ENCODE assay signal across 7 cellular contexts in the genomic region with DNA sequence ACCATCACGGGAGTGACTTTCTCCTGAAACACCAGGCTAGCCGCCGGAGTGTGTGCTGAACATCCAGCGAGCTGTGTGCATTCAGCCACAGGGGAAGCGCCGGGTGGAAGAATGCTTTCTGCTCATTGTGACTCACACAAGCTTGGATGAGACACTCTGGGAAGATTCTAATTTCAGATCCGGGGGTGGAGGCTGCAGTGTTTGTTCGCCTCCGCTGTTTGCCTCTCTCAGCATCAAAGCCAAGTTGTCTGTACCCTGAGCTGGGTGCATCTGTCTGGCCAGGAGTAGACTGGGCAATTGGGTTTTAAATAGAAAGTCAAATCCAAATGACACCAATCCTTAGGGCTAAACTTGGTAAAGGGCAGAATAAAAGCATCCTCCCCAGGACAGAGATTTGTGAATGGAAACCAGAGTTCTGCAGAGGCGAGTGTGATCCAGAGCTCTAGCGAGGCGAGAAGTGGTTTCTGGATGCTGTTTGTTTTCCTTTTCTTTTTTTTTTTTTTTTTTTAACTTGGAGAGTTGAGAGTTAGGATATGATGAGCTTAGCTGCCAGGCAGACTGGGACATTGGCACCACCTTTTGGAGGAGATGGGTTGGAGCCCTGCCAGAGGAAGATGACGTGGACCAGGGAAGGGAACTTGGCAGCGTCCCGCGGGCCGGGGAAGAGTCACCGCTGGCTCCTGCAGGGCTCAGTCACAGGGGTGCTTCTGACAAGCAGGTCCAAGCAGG.
A peak's percentile ranks its signal among the peaks of the same experiment; 100 is the strongest.
DNase-seq lines count a peak whose midpoint lies in the region; ATAC-seq, FAIRE-seq and TF ChIP-seq lines count a peak whose summit lies in the region.

No MANE protein-coding gene starts in this region.

- peak overlapping the region; percentile 35 for H3K4me3 ChIP-seq in astrocyte (ENCODE audit: insufficient read depth, low read depth, low read length)
- H3K4me3 ChIP-seq in tibial artery: peak overlapping the region in 1 of 2 donors; percentile 12

- H4K20me1 ChIP-seq in astrocyte (ENCODE audit: insufficient read depth, low read length): no peaks in the 10 kb centered on the region

- H3K9me3 ChIP-seq in astrocyte (ENCODE audit: insufficient read depth, low read depth, low read length) (no peaks in the 10 kb centered on the region), tibial artery (no peaks in the 10 kb centered on the region)

- intact Hi-C loops in tibial artery (cut with DNase I; ENCODE audit: low total_unique reads): no loop called here

- no peaks in the 10 kb centered on the region for H3K27me3 ChIP-seq in astrocyte (ENCODE audit: insufficient read depth, low read length)
- peaks cover 0 to 23% of the 10 kb centered on the region in 2 donors for H3K27me3 ChIP-seq in tibial artery

- peak overlapping the region; percentile 70 for H3K9ac ChIP-seq in astrocyte (ENCODE audit: low read length)

- no peaks in the 10 kb centered on the region for H3K79me2 ChIP-seq in astrocyte (ENCODE audit: insufficient read depth, low read length)

- peak overlapping the region; percentile 20 for H3K27ac Mint-ChIP-seq in astrocyte (ENCODE audit: unreplicated experiment)
- H3K27ac Mint-ChIP-seq in natural killer cell treated with Interleukin-12 subunit alpha and Interleukin-12 subunit beta and Interleukin-15 and Interleukin-18, amount 100 ng/mL, for 72 hours: no peak overlapping the region

- H3K27ac ChIP-seq in astrocyte (ENCODE audit: low read depth, low read length): peak overlapping the region; percentile 73
- no peak overlapping the region for H3K27ac ChIP-seq in tibial artery

- peaks cover 6% of the 10 kb centered on the region for H3K9me3 Mint-ChIP-seq in astrocyte (ENCODE audit: unreplicated experiment)
- H3K9me3 Mint-ChIP-seq in natural killer cell treated with Interleukin-12 subunit alpha and Interleukin-12 subunit beta and Interleukin-15 and Interleukin-18, amount 100 ng/mL, for 72 hours: no peaks in the 10 kb centered on the region

- peak overlapping the region; percentile 27 for H3K4me3 Mint-ChIP-seq in astrocyte (ENCODE audit: unreplicated experiment)
- H3K4me3 Mint-ChIP-seq in natural killer cell treated with Interleukin-12 subunit alpha and Interleukin-12 subunit beta and Interleukin-15 and Interleukin-18, amount 100 ng/mL, for 72 hours: no peak overlapping the region

- FAIRE-seq in astrocyte (lab: Jason Lieb, UNC): peak; percentile 26

- H3K4me1 Mint-ChIP-seq in astrocyte (ENCODE audit: low read depth, unreplicated experiment): peaks cover 19% of the 10 kb centered on the region
- peaks cover 26 to 27% of the 10 kb centered on the region in 2 donors for H3K4me1 Mint-ChIP-seq in natural killer cell treated with Interleukin-12 subunit alpha and Interleukin-12 subunit beta and Interleukin-15 and Interleukin-18, amount 100 ng/mL, for 72 hours (ENCODE audit: low read depth in 2 of 2)

- H3K27me3 Mint-ChIP-seq in astrocyte (ENCODE audit: low read depth, unreplicated experiment): peaks cover 30% of the 10 kb centered on the region
- peaks cover 0 to 8% of the 10 kb centered on the region in 2 donors for H3K27me3 Mint-ChIP-seq in natural killer cell treated with Interleukin-12 subunit alpha and Interleukin-12 subunit beta and Interleukin-15 and Interleukin-18, amount 100 ng/mL, for 72 hours

- H3K36me3 ChIP-seq in astrocyte (ENCODE audit: insufficient read depth, low read length) (no peaks in the 10 kb centered on the region), tibial artery (no peaks in the 10 kb centered on the region)

- H3K4me1 ChIP-seq in astrocyte (ENCODE audit: insufficient read depth, low read length): peaks cover 41% of the 10 kb centered on the region
- peaks cover 0 to 31% (median 25%) of the 10 kb centered on the region in 4 donors for H3K4me1 ChIP-seq in tibial artery

- H2AFZ ChIP-seq in astrocyte (ENCODE audit: low read depth, low read length): peak overlapping the region; percentile 22

- H3K4me2 ChIP-seq in astrocyte (ENCODE audit: low read length): peak overlapping the region; percentile 85

- peak; percentile 89 for DNase-seq in HT1080 (ENCODE audit: low read depth)
- peak; percentile 90 for DNase-seq in astrocyte (ENCODE audit: low read depth)
- peak; percentile 69 for DNase-seq in inferior parietal cortex (ENCODE audit: extremely low spot score)
- DNase-seq in tibial artery: peak; percentile 57 to 85
- DNase-seq in natural killer cell treated with Interleukin-12 subunit alpha and Interleukin-12 subunit beta and Interleukin-15 and Interleukin-18, amount 100 ng/mL, for 72 hours (ENCODE audit: low spot score): no peak
- no peak for DNase-seq in NOMO-1 treated with dmso at 0.1 percent for 144 hours (lab: John Stamatoyannopoulos, UW; ENCODE audit: unreplicated experiment)

- TF ChIP-seq CTCF in astrocyte (IDR thresholded peaks at IDR 0.05; ENCODE audit: insufficient read depth, low read depth, low read length): no peak
- TF ChIP-seq CTCF in tibial artery (IDR thresholded peaks at IDR 0.05): no peak

- H3K36me3 Mint-ChIP-seq in astrocyte (ENCODE audit: low read depth, unreplicated experiment): no peaks in the 10 kb centered on the region
- H3K36me3 Mint-ChIP-seq in natural killer cell treated with Interleukin-12 subunit alpha and Interleukin-12 subunit beta and Interleukin-15 and Interleukin-18, amount 100 ng/mL, for 72 hours: no peaks in the 10 kb centered on the region

- no peak for ATAC-seq in natural killer cell treated with Interleukin-12 subunit alpha and Interleukin-12 subunit beta and Interleukin-15 and Interleukin-18, amount 100 ng/mL, for 72 hours
- no peak for ATAC-seq in GM21423 (IDR thresholded peaks at IDR 0.05; ENCODE audit: unreplicated experiment)

Comparison
In these comparisons a context has a peak if more than half of its experiments do, and no peak if none do; other contexts are left out.
1. DNase-seq: peak in HT1080 (single experiment), astrocyte (single experiment), inferior parietal cortex (single experiment) and tibial artery (2 of 2); none in natural killer cell treated with Interleukin-12 subunit alpha and Interleukin-12 subunit beta and Interleukin-15 and Interleukin-18, amount 100 ng/mL, for 72 hours (single experiment) and NOMO-1 treated with dmso at 0.1 percent for 144 hours (single experiment).